In the genomic region with DNA sequence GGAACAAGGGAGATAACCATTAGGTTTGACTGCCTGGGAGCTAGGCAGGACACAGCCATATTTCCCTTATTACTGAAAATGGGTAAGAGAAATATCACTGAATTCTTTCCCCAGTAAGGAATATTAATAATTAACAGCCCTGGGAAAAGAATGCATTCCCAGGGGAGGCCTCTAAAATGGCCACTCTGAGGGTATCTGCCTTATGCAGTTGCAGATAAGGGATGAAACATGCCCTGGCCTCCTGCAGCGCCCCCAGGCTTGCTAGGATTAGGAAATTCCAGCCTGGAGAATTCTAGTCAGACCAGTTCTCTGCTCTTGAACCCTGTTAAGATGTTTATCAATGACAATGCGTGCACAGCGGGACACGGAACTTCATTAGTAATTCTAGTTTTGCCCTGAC, we compare ENCODE assay signal across 8 cellular contexts. TPM values are rescaled to one million over a fixed set of nuclear protein-coding genes. Genes with fewer than 3 reads are reported as not detected.
"Had no signal": no experiment of that assay in that cellular context is flagged by ENCODE, and none has a peak within 500 bp of the region (broad histone marks: within the 10 kb centered on the region; RNA-seq: fewer than 3 reads in every experiment).

No MANE protein-coding gene starts in this region.

RNA-seq across cellular contexts. Expression of a gene that starts 52.8 kb away (rescaled TPM):
- total RNA-seq: kidney epithelial cell; mammary epithelial cell; mononuclear cell; myocyte; naive thymus-derived CD4-positive, alpha-beta T cell; naive thymus-derived CD8-positive, alpha-beta T cell had no signal
- polyA plus RNA-seq: immature natural killer cell; keratinocyte; mammary epithelial cell; naive thymus-derived CD4-positive, alpha-beta T cell; naive thymus-derived CD8-positive, alpha-beta T cell had no signal
